ENCODE assay signal across 11 cellular contexts in genomic region chr11:118922745-118923627, GRCh38. TPM values are rescaled to one million over a fixed set of nuclear protein-coding genes. Genes with fewer than 3 reads are reported as not detected.
DNase-seq lines count a peak whose midpoint lies in the region; ATAC-seq, FAIRE-seq and TF ChIP-seq lines count a peak whose summit lies in the region.
"Had no signal": no experiment of that assay in that cellular context is flagged by ENCODE, and none has a peak within 500 bp of the region (broad histone marks: within the 10 kb centered on the region; RNA-seq: fewer than 3 reads in every experiment).

No MANE protein-coding gene starts in this region.

- peak overlapping the region; percentile 99 for H3K4me3 Mint-ChIP-seq in neural crest cell

- H3K4me3 ChIP-seq in BE2C (ENCODE audit: low read depth, low read length) (peak overlapping the region; percentile 92), PC-9 (peak overlapping the region; percentile 77), endothelial cell of umbilical vein (replicated peaks in 1 of 3; ENCODE audit: insufficient read depth in 1 of 3, low read depth in 1 of 3, low read length in 3 of 3) (peak overlapping the region in 2 of 3 experiments; percentile 44 to 84)

- H2AFZ ChIP-seq in PC-9 (no peak overlapping the region), endothelial cell of umbilical vein (ENCODE audit: low read depth, low read length) (no peak overlapping the region)

- H3K9ac ChIP-seq in endothelial cell of umbilical vein (replicated peaks; ENCODE audit: extremely low read depth, insufficient read depth, low read length): no peak overlapping the region

- H3K27me3 ChIP-seq in BE2C (no peaks in the 10 kb centered on the region), PC-9 (ENCODE audit: insufficient read depth, low read depth) (no peaks in the 10 kb centered on the region), endothelial cell of umbilical vein (ENCODE audit: control insufficient read depth in 2 of 2, insufficient read depth in 2 of 2, low read length in 2 of 2) (no peaks in the 10 kb centered on the region)

- TF ChIP-seq CTCF in BE2C (IDR thresholded peaks at IDR 0.05; ENCODE audit: low read depth, low read length) (no peak), PC-9 (conservative IDR thresholded peaks at IDR 0.05) (no peak), endothelial cell of umbilical vein (IDR thresholded peaks at IDR 0.05; ENCODE audit: extremely low read depth in 1 of 2, insufficient read depth in 1 of 2, low read depth in 1 of 2, low read length in 2 of 2) (no peak), neural crest cell (conservative IDR thresholded peaks at IDR 0.05) (no peak)

- H3K4me1 ChIP-seq in BE2C: peaks cover 60% of the 10 kb centered on the region
- peaks cover 49% of the 10 kb centered on the region for H3K4me1 ChIP-seq in PC-9 (replicated peaks; ENCODE audit: insufficient read depth)
- peaks cover 61% of the 10 kb centered on the region for H3K4me1 ChIP-seq in endothelial cell of umbilical vein (ENCODE audit: control insufficient read depth, extremely low read depth, insufficient read depth, low read length)

- no peaks in the 10 kb centered on the region for H3K9me2 ChIP-seq in PC-9 (ENCODE audit: insufficient read depth)

- intact Hi-C loops in PC-9 (cut with micrococcal nuclease; ENCODE audit: unreplicated experiment) (loop anchor here (1.0 kb wide), 1 partner anchor 16 kb away; no protein-coding TSS in a partner anchor), endothelial cell of umbilical vein (cut with micrococcal nuclease) (loop anchor here (1.0 kb wide), 1 partner anchor 33 kb away; the partner anchor contains the start of gene UPK2)

- peak; percentile 76 for FAIRE-seq in endothelial cell of umbilical vein (lab: Jason Lieb, UNC)
- FAIRE-seq: GM18507, urothelium cell line had no signal

- H4K20me1 ChIP-seq in PC-9 (ENCODE audit: insufficient read depth) (0 out of 2 replicates have a peak, but pooled peaks cover 19% of the 10 kb centered on the region), endothelial cell of umbilical vein (replicated peaks; ENCODE audit: control insufficient read depth, extremely low read depth, insufficient read depth, low read length) (no peaks in the 10 kb centered on the region)

- H3K27me3 Mint-ChIP-seq in neural crest cell (ENCODE audit: low read depth): no peaks in the 10 kb centered on the region

- peaks cover 66% of the 10 kb centered on the region for H3F3A ChIP-seq in PC-9 (ENCODE audit: insufficient read depth, low read depth)

- no peak for ATAC-seq in GM18502 (IDR thresholded peaks at IDR 0.05; ENCODE audit: poor library complexity, unreplicated experiment)
- no peak for ATAC-seq in HG03135 (IDR thresholded peaks at IDR 0.05; ENCODE audit: unreplicated experiment)
- ATAC-seq in HG03175 (IDR thresholded peaks at IDR 0.05; ENCODE audit: unreplicated experiment): no peak

- no peaks in the 10 kb centered on the region for H3K36me3 Mint-ChIP-seq in neural crest cell (ENCODE audit: low read depth)

- no peaks in the 10 kb centered on the region for H3K9me3 Mint-ChIP-seq in neural crest cell

- BruUV-seq in PC-9 (replicated peaks; lab: Mats Ljungman, UMichigan): no TSS peak
- no TSS peak for BruUV-seq in endothelial cell of umbilical vein (replicated peaks; lab: Mats Ljungman, UMichigan)

- POLR2A ChIA-PET in PC-9 (lab: Charles Lee; ENCODE audit: unreplicated experiment) (interaction anchor here (0.7 to 1.0 kb wide), 4 partner anchors 10 to 261 kb away, joined by 3 to 9 read pairs (median 3); no protein-coding TSS in a partner anchor), endothelial cell of umbilical vein (lab: Charles Lee) (interaction anchor here (0.9 kb wide), 1 partner anchor 11 kb away, joined by 3 read pairs; no protein-coding TSS in a partner anchor)

- H3K27ac Mint-ChIP-seq in neural crest cell (ENCODE audit: unreplicated experiment): no peak overlapping the region

- H3K9me3 ChIP-seq in BE2C (no peaks in the 10 kb centered on the region), PC-9 (ENCODE audit: insufficient read depth, low read depth) (no peaks in the 10 kb centered on the region), endothelial cell of umbilical vein (replicated peaks; ENCODE audit: control insufficient read depth, insufficient read depth, low read length) (no peaks in the 10 kb centered on the region)

- H3K27ac ChIP-seq in PC-9 (peak overlapping the region; percentile 96), endothelial cell of umbilical vein (ENCODE audit: insufficient read depth, low read depth, low read length) (no peak overlapping the region)

- DNase-seq in BE2C: no peak
- DNase-seq in PC-9: no peak
- no peak for DNase-seq in endothelial cell of umbilical vein (ENCODE audit: low read depth, low spot score)
- no peak for DNase-seq in neural crest cell (ENCODE audit: low read depth, low spot score)
- DNase-seq in midbrain (lab: John Stamatoyannopoulos, UW): no peak
- DNase-seq: NCI-H2081 treated with DMSO at 0.1 percent for 48 hours had no signal

- CTCF ChIA-PET in PC-9 (lab: Charles Lee): interaction anchor here (0.5 kb wide), 1 partner anchor 14 kb away, joined by 5 read pairs; no protein-coding TSS in a partner anchor
- CTCF ChIA-PET in endothelial cell of umbilical vein (lab: Charles Lee): interaction anchor here (0.8 to 10.6 kb wide), 5 partner anchors 8 to 233 kb away, joined by 3 to 330 read pairs (median 3); partner anchors contain the start of gene DDX6

- H3K4me2 ChIP-seq in PC-9: peak overlapping the region; percentile 98
- H3K4me2 ChIP-seq in endothelial cell of umbilical vein (ENCODE audit: insufficient read depth, low read length): peak overlapping the region; percentile 66

- TF ChIP-seq POLR2A in endothelial cell of umbilical vein (IDR thresholded peaks at IDR 0.05; ENCODE audit: low read depth, low read length): no peak

- peaks cover 72% of the 10 kb centered on the region for H3K4me1 Mint-ChIP-seq in neural crest cell

- H3K79me2 ChIP-seq in PC-9 (ENCODE audit: low read depth) (peaks cover 81% of the 10 kb centered on the region), endothelial cell of umbilical vein (ENCODE audit: control insufficient read depth, insufficient read depth, low read length) (peaks cover 61% of the 10 kb centered on the region)

- H3K36me3 ChIP-seq in BE2C (no peaks in the 10 kb centered on the region), PC-9 (ENCODE audit: low read depth) (no peaks in the 10 kb centered on the region), endothelial cell of umbilical vein (ENCODE audit: control insufficient read depth in 2 of 2, extremely low read depth in 1 of 2, insufficient read depth in 2 of 2, low read length in 2 of 2) (no peaks in the 10 kb centered on the region)

- no peaks in the 10 kb centered on the region for H3K9me1 ChIP-seq in endothelial cell of umbilical vein (replicated peaks; ENCODE audit: control insufficient read depth, extremely low read depth, insufficient read depth, low read length)

- dilution Hi-C loops in endothelial cell of umbilical vein (cut with MboI; ENCODE audit: extremely low pct_ligation_motif_present, low sequenced_read_pairs): no loop called here

RNA-seq across cellular contexts. Expression of gene BCL9L, which starts 2.7 kb away (rescaled TPM):
- polyA plus RNA-seq in BE2C (2012; ENCODE audit: insufficient read depth, insufficient read length, low read depth): 104 TPM
- 75.9 and 108 TPM in 2 replicates for total RNA-seq in PC-9 (2021)
- 44.7 and 48.8 TPM in 2 replicates for total RNA-seq in endothelial cell of umbilical vein
- polyA plus RNA-seq in endothelial cell of umbilical vein: 7.3 and 10.2 TPM in 2 replicates
- polyA plus RNA-seq in endothelial cell of umbilical vein (2011; cell fraction: cytosol; rRNA removed): 6.5 and 8.0 TPM in 2 replicates
- 10.3 and 10.7 TPM in 2 replicates for polyA plus RNA-seq in endothelial cell of umbilical vein (2011; cell fraction: nucleus; rRNA removed)
- polyA plus RNA-seq in endothelial cell of umbilical vein (2012): 34.2 and 37.1 TPM in 2 replicates
- polyA minus RNA-seq in endothelial cell of umbilical vein: 6.4 and 6.9 TPM in 2 replicates
- polyA minus RNA-seq in endothelial cell of umbilical vein (2011; cell fraction: cytosol; rRNA and poly(A)+ RNA removed): 24.1 TPM
- 6.1 and 20.0 TPM in 2 replicates for polyA minus RNA-seq in endothelial cell of umbilical vein (2011; cell fraction: nucleus; rRNA and poly(A)+ RNA removed)
- 19.2 and 21.2 TPM in 2 replicates for total RNA-seq in neural crest cell

RNA-seq across cellular contexts. Expression of gene UPK2, which starts 33.1 kb away (rescaled TPM):
- polyA plus RNA-seq in BE2C (2012; ENCODE audit: insufficient read depth, insufficient read length, low read depth): 0.94 TPM
- total RNA-seq in PC-9 (2021) (17.1 and 23.2 TPM in 2 replicates), endothelial cell of umbilical vein (not detected in 2 replicates), neural crest cell (not detected in 2 replicates)
- 0.11 and 0.13 TPM in 2 replicates for polyA plus RNA-seq in endothelial cell of umbilical vein
- 0.07 TPM in 1 of 2 replicates, not detected in the other for polyA plus RNA-seq in endothelial cell of umbilical vein (2011; cell fraction: cytosol; rRNA removed)
- polyA plus RNA-seq in endothelial cell of umbilical vein (2011; cell fraction: nucleus; rRNA removed): not detected in 2 replicates
- not detected in 2 replicates for polyA plus RNA-seq in endothelial cell of umbilical vein (2012)
- not detected in 2 replicates for polyA minus RNA-seq in endothelial cell of umbilical vein
- polyA minus RNA-seq in endothelial cell of umbilical vein (2011; cell fraction: cytosol; rRNA and poly(A)+ RNA removed): not detected
- not detected in 2 replicates for polyA minus RNA-seq in endothelial cell of umbilical vein (2011; cell fraction: nucleus; rRNA and poly(A)+ RNA removed)

RNA-seq across cellular contexts. Expression of gene CXCR5, which starts 39.3 kb away (rescaled TPM):
- not detected for polyA plus RNA-seq in BE2C (2012; ENCODE audit: insufficient read depth, insufficient read length, low read depth)
- not detected in 2 replicates for total RNA-seq in PC-9 (2021)
- not detected in 2 replicates for total RNA-seq in endothelial cell of umbilical vein
- not detected in 2 replicates for polyA plus RNA-seq in endothelial cell of umbilical vein
- not detected in 2 replicates for polyA plus RNA-seq in endothelial cell of umbilical vein (2011; cell fraction: cytosol; rRNA removed)
- not detected in 2 replicates for polyA plus RNA-seq in endothelial cell of umbilical vein (2011; cell fraction: nucleus; rRNA removed)
- polyA plus RNA-seq in endothelial cell of umbilical vein (2012): not detected in 2 replicates
- not detected in 2 replicates for polyA minus RNA-seq in endothelial cell of umbilical vein
- polyA minus RNA-seq in endothelial cell of umbilical vein (2011; cell fraction: cytosol; rRNA and poly(A)+ RNA removed): not detected
- polyA minus RNA-seq in endothelial cell of umbilical vein (2011; cell fraction: nucleus; rRNA and poly(A)+ RNA removed): not detected in 2 replicates
- total RNA-seq in neural crest cell: not detected in 2 replicates

RNA-seq across cellular contexts. Expression of gene FOXR1, which starts 48.6 kb away (rescaled TPM):
- polyA plus RNA-seq in BE2C (2012; ENCODE audit: insufficient read depth, insufficient read length, low read depth): not detected
- total RNA-seq in PC-9 (2021) (not detected in 2 replicates), endothelial cell of umbilical vein (not detected in 2 replicates), neural crest cell (not detected in 2 replicates)
- polyA plus RNA-seq in endothelial cell of umbilical vein: not detected in 2 replicates
- not detected in 2 replicates for polyA plus RNA-seq in endothelial cell of umbilical vein (2011; cell fraction: cytosol; rRNA removed)
- not detected in 2 replicates for polyA plus RNA-seq in endothelial cell of umbilical vein (2011; cell fraction: nucleus; rRNA removed)
- not detected in 2 replicates for polyA plus RNA-seq in endothelial cell of umbilical vein (2012)
- not detected in 2 replicates for polyA minus RNA-seq in endothelial cell of umbilical vein
- not detected for polyA minus RNA-seq in endothelial cell of umbilical vein (2011; cell fraction: cytosol; rRNA and poly(A)+ RNA removed)
- polyA minus RNA-seq in endothelial cell of umbilical vein (2011; cell fraction: nucleus; rRNA and poly(A)+ RNA removed): not detected in 2 replicates

Comparison
In these comparisons a context has a peak if more than half of its experiments do, and no peak if none do; other contexts are left out.
1. RNA of gene UPK2, which starts 33.1 kb away (total RNA-seq): 17.1 to 23.2 TPM in PC-9; not detected in endothelial cell of umbilical vein and not detected in neural crest cell; every median in the first group is over 10 times any median in the second.
2. Peak in every context shown above with its lines, with median percentiles within 50 percentile points of each other: H3K4me3 ChIP-seq.